In the genomic region with DNA sequence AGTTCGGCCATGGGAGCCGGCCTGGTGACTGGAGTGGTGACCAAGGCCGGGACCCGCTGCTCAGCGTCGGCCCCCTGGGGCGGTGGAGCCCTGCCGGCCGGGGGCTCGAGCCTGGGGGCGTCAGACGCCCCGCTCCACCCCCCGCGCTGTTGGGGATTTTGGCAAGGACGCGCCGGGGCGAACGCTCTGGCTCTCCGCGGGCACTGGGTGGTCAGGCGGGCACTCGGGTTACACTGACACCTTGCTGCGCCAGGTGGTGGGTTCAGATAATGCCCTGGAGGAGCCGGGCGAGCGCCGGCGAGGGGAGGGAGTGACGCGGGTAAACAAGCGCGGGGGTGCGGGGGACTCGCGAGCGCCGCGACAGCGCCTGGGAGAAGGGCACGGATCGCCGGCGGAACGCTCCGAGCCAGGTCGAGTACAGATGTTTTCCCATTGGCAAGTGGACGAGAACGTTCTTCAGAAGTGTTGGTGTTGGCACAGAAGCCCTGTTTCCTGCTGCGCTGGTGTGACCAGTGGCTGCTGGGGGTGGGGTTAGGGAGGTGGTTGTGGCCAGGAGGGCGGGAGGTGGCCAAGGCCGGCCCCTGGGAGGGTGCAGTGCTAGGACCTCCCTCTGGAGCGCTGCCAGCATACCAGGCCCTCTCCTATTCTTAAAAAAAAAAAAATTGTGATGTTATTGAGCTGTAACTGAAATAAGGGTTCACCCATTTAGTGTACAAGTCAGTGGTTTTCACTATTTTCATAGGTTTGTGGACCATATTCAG, we compare ENCODE assay signal across 1 cellular context.
A peak's percentile ranks its signal among the peaks of the same experiment; 100 is the strongest.
TF ChIP-seq lines count a peak whose summit lies in the region.

No MANE protein-coding gene starts in this region.

TF ChIP-seq in A549, 52 proteins besides CTCF, POLR2A, EP300 and RAD21 (continued from another document):
- TF ChIP-seq ZSCAN20 (CRISPR knock-in tag; IDR thresholded peaks at IDR 0.05) = no peak
- no peak for TF ChIP-seq CBX2 (IDR thresholded peaks at IDR 0.05; ENCODE audit: borderline replicate concordance, low read depth)
- TF ChIP-seq EHMT2 (IDR thresholded peaks at IDR 0.05; ENCODE audit: low read depth) = no peak
- no peak for TF ChIP-seq ZNF302 (CRISPR knock-in tag; IDR thresholded peaks at IDR 0.05)
- no peak for TF ChIP-seq ZC3H11A (IDR thresholded peaks at IDR 0.05)
- TF ChIP-seq PHF8 (IDR thresholded peaks at IDR 0.05; ENCODE audit: borderline replicate concordance, low read depth) = no peak
- TF ChIP-seq CHD4 (IDR thresholded peaks at IDR 0.05; ENCODE audit: borderline replicate concordance) = no peak
- TF ChIP-seq, protein P1, sequence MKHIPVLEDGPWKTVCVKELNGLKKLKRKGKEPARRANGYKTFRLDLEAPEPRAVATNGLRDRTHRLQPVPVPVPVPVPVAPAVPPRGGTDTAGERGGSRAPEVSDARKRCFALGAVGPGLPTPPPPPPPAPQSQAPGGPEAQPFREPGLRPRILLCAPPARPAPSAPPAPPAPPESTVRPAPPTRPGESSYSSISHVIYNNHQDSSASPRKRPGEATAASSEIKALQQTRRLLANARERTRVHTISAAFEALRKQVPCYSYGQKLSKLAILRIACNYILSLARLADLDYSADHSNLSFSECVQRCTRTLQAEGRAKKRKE (CRISPR knock-in tag; IDR thresholded peaks at IDR 0.05; ENCODE audit: low read depth) = peak; percentile 20; the same call in 1 of the 2 replicates
- TF ChIP-seq, protein P2, sequence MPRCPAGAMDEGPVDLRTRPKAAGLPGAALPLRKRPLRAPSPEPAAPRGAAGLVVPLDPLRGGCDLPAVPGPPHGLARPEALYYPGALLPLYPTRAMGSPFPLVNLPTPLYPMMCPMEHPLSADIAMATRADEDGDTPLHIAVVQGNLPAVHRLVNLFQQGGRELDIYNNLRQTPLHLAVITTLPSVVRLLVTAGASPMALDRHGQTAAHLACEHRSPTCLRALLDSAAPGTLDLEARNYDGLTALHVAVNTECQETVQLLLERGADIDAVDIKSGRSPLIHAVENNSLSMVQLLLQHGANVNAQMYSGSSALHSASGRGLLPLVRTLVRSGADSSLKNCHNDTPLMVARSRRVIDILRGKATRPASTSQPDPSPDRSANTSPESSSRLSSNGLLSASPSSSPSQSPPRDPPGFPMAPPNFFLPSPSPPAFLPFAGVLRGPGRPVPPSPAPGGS (IDR thresholded peaks at IDR 0.05) = no peak; the same call in 2 of the 3 replicates
- no peak for TF ChIP-seq HDAC2 (IDR thresholded peaks at IDR 0.05)
- TF ChIP-seq, protein P3, sequence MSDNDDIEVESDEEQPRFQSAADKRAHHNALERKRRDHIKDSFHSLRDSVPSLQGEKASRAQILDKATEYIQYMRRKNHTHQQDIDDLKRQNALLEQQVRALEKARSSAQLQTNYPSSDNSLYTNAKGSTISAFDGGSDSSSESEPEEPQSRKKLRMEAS (IDR thresholded peaks at IDR 0.05) = peak; percentile 42; the same call in 1 of the 2 replicates
- TF ChIP-seq KDM5A (IDR thresholded peaks at IDR 0.05) = no peak
- TF ChIP-seq TFCP2L1 (CRISPR knock-in tag; IDR thresholded peaks at IDR 0.05) = peak; percentile 71
- TF ChIP-seq EHF (CRISPR knock-in tag; IDR thresholded peaks at IDR 0.05) = no peak
